2 cellular contexts compared by ENCODE assay signal in genomic region chr6:155287762-155288161, GRCh38.
TF ChIP-seq lines count a peak whose summit lies in the region.

No MANE protein-coding gene starts in this region.

TF ChIP-seq in SK-N-SH, 30 proteins besides CTCF, POLR2A, EP300 and RAD21 (continued from another document):
- TF ChIP-seq, protein P1, sequence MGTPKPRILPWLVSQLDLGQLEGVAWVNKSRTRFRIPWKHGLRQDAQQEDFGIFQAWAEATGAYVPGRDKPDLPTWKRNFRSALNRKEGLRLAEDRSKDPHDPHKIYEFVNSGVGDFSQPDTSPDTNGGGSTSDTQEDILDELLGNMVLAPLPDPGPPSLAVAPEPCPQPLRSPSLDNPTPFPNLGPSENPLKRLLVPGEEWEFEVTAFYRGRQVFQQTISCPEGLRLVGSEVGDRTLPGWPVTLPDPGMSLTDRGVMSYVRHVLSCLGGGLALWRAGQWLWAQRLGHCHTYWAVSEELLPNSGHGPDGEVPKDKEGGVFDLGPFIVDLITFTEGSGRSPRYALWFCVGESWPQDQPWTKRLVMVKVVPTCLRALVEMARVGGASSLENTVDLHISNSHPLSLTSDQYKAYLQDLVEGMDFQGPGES (IDR thresholded peaks at IDR 0.05; ENCODE audit: low read depth, low read length) = no peak
- no peak for TF ChIP-seq SIN3A (IDR thresholded peaks at IDR 0.05; ENCODE audit: borderline replicate concordance, low read depth, low read length)
- TF ChIP-seq GABPA (IDR thresholded peaks at IDR 0.05; ENCODE audit: low read depth) = no peak
- TF ChIP-seq RFX5 (IDR thresholded peaks at IDR 0.05; ENCODE audit: low read length) = no peak
- TF ChIP-seq RXRA (IDR thresholded peaks at IDR 0.05; ENCODE audit: borderline replicate concordance, low read depth) = no peak
- TF ChIP-seq CHD2 (IDR thresholded peaks at IDR 0.05; ENCODE audit: low read length, partially characterized antibody) = no peak
- no peak for TF ChIP-seq TCF12 (IDR thresholded peaks at IDR 0.05)
- no peak for TF ChIP-seq NFIC (IDR thresholded peaks at IDR 0.05; ENCODE audit: borderline replicate concordance)
- TF ChIP-seq, protein P2, sequence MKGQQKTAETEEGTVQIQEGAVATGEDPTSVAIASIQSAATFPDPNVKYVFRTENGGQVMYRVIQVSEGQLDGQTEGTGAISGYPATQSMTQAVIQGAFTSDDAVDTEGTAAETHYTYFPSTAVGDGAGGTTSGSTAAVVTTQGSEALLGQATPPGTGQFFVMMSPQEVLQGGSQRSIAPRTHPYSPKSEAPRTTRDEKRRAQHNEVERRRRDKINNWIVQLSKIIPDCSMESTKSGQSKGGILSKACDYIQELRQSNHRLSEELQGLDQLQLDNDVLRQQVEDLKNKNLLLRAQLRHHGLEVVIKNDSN (IDR thresholded peaks at IDR 0.05; ENCODE audit: borderline replicate concordance, low read depth) = no peak
- no peak for TF ChIP-seq MAX (IDR thresholded peaks at IDR 0.05; ENCODE audit: low read depth)
- no peak for TF ChIP-seq RCOR1 (IDR thresholded peaks at IDR 0.05; ENCODE audit: low read length)
- no peak for TF ChIP-seq USF2 (IDR thresholded peaks at IDR 0.05; ENCODE audit: borderline replicate concordance, low read depth, low read length)
- TF ChIP-seq MXI1 (IDR thresholded peaks at IDR 0.05; ENCODE audit: low read depth, low read length) = no peak
- TF ChIP-seq, protein P3, sequence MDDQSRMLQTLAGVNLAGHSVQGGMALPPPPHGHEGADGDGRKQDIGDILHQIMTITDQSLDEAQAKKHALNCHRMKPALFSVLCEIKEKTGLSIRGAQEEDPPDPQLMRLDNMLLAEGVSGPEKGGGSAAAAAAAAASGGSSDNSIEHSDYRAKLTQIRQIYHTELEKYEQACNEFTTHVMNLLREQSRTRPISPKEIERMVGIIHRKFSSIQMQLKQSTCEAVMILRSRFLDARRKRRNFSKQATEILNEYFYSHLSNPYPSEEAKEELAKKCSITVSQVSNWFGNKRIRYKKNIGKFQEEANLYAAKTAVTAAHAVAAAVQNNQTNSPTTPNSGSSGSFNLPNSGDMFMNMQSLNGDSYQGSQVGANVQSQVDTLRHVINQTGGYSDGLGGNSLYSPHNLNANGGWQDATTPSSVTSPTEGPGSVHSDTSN (IDR thresholded peaks at IDR 0.05) = no peak
- no peak for TF ChIP-seq FOXJ3 (CRISPR knock-in tag; IDR thresholded peaks at IDR 0.05)

TF ChIP-seq in SK-N-SH treated with all-trans-retinoic acid at 6 μM for 48 hours, 23 proteins besides CTCF, POLR2A, EP300 and RAD21:
- TF ChIP-seq, protein P4, sequence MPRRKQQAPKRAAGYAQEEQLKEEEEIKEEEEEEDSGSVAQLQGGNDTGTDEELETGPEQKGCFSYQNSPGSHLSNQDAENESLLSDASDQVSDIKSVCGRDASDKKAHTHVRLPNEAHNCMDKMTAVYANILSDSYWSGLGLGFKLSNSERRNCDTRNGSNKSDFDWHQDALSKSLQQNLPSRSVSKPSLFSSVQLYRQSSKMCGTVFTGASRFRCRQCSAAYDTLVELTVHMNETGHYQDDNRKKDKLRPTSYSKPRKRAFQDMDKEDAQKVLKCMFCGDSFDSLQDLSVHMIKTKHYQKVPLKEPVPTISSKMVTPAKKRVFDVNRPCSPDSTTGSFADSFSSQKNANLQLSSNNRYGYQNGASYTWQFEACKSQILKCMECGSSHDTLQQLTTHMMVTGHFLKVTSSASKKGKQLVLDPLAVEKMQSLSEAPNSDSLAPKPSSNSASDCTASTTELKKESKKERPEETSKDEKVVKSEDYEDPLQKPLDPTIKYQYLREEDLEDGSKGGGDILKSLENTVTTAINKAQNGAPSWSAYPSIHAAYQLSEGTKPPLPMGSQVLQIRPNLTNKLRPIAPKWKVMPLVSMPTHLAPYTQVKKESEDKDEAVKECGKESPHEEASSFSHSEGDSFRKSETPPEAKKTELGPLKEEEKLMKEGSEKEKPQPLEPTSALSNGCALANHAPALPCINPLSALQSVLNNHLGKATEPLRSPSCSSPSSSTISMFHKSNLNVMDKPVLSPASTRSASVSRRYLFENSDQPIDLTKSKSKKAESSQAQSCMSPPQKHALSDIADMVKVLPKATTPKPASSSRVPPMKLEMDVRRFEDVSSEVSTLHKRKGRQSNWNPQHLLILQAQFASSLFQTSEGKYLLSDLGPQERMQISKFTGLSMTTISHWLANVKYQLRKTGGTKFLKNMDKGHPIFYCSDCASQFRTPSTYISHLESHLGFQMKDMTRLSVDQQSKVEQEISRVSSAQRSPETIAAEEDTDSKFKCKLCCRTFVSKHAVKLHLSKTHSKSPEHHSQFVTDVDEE (CRISPR knock-in tag; IDR thresholded peaks at IDR 0.05) = no peak
- TF ChIP-seq CSRNP3 (CRISPR knock-in tag; IDR thresholded peaks at IDR 0.05) (no peak), ZNF8 (CRISPR knock-in tag; IDR thresholded peaks at IDR 0.05) (no peak), TOX (CRISPR knock-in tag; IDR thresholded peaks at IDR 0.05; ENCODE audit: borderline replicate concordance) (no peak), ZNF565 (CRISPR knock-in tag; conservative IDR thresholded peaks at IDR 0.05; ENCODE audit: low read depth) (no peak), POU6F1 (CRISPR knock-in tag; IDR thresholded peaks at IDR 0.05; ENCODE audit: borderline replicate concordance, low read depth) (no peak), ISL1 (CRISPR knock-in tag; IDR thresholded peaks at IDR 0.05) (no peak), GLIS3 (CRISPR knock-in tag; IDR thresholded peaks at IDR 0.05) (no peak), OSR1 (CRISPR knock-in tag; IDR thresholded peaks at IDR 0.05) (no peak), ZFP3 (CRISPR knock-in tag; IDR thresholded peaks at IDR 0.05) (no peak), CREB5 (CRISPR knock-in tag; IDR thresholded peaks at IDR 0.05; ENCODE audit: low read depth) (no peak), ZNF70 (CRISPR knock-in tag; IDR thresholded peaks at IDR 0.05) (no peak), BACH2 (CRISPR knock-in tag; IDR thresholded peaks at IDR 0.05; ENCODE audit: borderline replicate concordance) (no peak), ZFP30 (CRISPR knock-in tag; IDR thresholded peaks at IDR 0.05) (no peak), TCF4 (CRISPR knock-in tag; IDR thresholded peaks at IDR 0.05; ENCODE audit: borderline replicate concordance) (no peak), CSDC2 (CRISPR knock-in tag; IDR thresholded peaks at IDR 0.05) (no peak), SNAI2 (CRISPR knock-in tag; IDR thresholded peaks at IDR 0.05) (no peak)
